In the genomic region with DNA sequence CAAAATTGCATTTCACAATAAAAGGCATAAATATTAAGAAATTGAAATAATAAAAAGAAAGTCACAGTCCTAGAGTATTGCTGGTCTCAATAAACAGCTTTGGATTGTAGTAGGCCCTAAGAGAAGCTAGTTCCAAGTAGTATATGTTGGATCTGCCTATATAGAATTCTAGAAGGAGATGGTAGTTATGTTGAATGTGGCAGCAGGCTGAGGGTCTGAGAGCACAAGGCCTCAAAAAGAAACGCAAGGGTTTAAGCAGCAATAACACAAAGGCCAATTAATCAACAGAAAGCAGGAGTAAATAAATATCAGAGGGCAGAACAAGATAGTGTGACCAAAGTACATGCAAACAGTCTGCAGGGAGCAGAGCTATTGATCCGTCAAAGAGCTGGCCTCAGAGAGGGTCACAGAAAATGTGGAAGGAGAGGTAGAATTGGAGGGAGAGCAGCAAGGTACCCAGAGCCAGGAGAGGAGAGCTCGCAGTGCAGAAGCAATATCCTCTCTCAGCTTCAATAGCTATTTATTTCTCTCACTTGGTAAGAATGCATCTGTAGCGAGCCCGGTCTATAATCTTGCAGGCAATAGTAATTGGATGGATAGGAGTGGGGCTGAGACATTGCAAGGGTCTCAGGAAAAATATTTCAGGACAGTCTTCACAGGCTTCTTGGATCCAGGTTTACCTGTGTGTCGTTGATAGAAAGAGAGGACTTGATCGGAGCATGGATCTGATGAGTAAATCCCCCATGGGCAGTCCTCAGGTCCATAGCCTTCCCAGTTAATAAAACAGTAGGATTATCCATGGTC, we compare ENCODE assay signal across 25 cellular contexts.
"Had no signal": no experiment of that assay in that cellular context is flagged by ENCODE, and none has a peak within 500 bp of the region (broad histone marks: within the 10 kb centered on the region; RNA-seq: fewer than 3 reads in every experiment).

No MANE protein-coding gene starts in this region.

- H3K27me3 Mint-ChIP-seq: memory B cell had no signal

- H3K4me3 ChIP-seq: heart left ventricle, left lung, lower lobe of right lung, right atrium auricular region, smooth muscle cell, suprapubic skin, thyroid gland, upper lobe of left lung, uterus had no signal

- H3K36me3 ChIP-seq: heart left ventricle, left lung, lower lobe of right lung, right atrium auricular region, suprapubic skin, thyroid gland, upper lobe of left lung, uterus had no signal

- H3K27me3 ChIP-seq: foreskin keratinocyte, heart left ventricle, left lung, right atrium auricular region, suprapubic skin, thyroid gland, upper lobe of left lung, uterus had no signal

- H3K4me3 Mint-ChIP-seq: dendritic cell treated with granulocyte-macrophage colony-stimulating factor and Interleukin-4, amounts not matched to agents 40 ng/mL and 50 ng/mL, for 4 days; memory B cell; natural killer cell treated with Interleukin-12 subunit alpha and Interleukin-12 subunit beta and Interleukin-15 and Interleukin-18, amount 100 ng/mL, for 72 hours; stimulated activated effector memory CD8-positive, alpha-beta T cell treated with anti-CD3 and anti-CD28 coated beads, Interleukin-12 subunit alpha, Interleukin-12 subunit beta, amount 100 ng/mL, for 72 hours had no signal

- DNase-seq: cerebellar nuclear complex; erythroblast; foreskin keratinocyte; heart left ventricle; hypothalamus; left lung; lower lobe of right lung; midbrain; posterior cingulate gyrus; stimulated activated CD4-positive, alpha-beta T cell treated with anti-CD3 and anti-CD28 coated beads, Interleukin-4, amount 100 ng/mL, for 1 hour; stimulated activated CD8-positive, alpha-beta memory T cell treated with anti-CD3 and anti-CD28 coated beads, Interleukin-4, amount 100 ng/mL, for 48 hours; stimulated activated naive CD8-positive, alpha-beta T cell treated with anti-CD3 and anti-CD28 coated beads, Interleukin-15, Interleukin-2, amounts not matched to agents 100 U/mL and 50 U/mL, for 24 hours; thyroid gland; upper lobe of left lung; uterus had no signal

- FAIRE-seq: colon, endothelial cell of umbilical vein, islet of Langerhans had no signal

- H3K27ac ChIP-seq: foreskin keratinocyte, heart left ventricle, left lung, lower lobe of right lung, right atrium auricular region, suprapubic skin, thyroid gland, upper lobe of left lung, uterus had no signal

- H3K4me2 ChIP-seq: smooth muscle cell had no signal

- ATAC-seq: foreskin keratinocyte; heart left ventricle; left lung; lower lobe of right lung; natural killer cell treated with Interleukin-12 subunit alpha and Interleukin-12 subunit beta and Interleukin-15 and Interleukin-18, amount 100 ng/mL, for 72 hours; stimulated activated effector memory CD8-positive, alpha-beta T cell treated with anti-CD3 and anti-CD28 coated beads, Interleukin-12 subunit alpha, Interleukin-12 subunit beta, amount 100 ng/mL, for 72 hours; stimulated activated naive CD8-positive, alpha-beta T cell treated with anti-CD3 and anti-CD28 coated beads, Interleukin-15, Interleukin-2, amounts not matched to agents 100 U/mL and 50 U/mL, for 24 hours had no signal

- H3K9me3 Mint-ChIP-seq: dendritic cell treated with granulocyte-macrophage colony-stimulating factor and Interleukin-4, amounts not matched to agents 40 ng/mL and 50 ng/mL, for 4 days; memory B cell; natural killer cell treated with Interleukin-12 subunit alpha and Interleukin-12 subunit beta and Interleukin-15 and Interleukin-18, amount 100 ng/mL, for 72 hours; stimulated activated effector memory CD8-positive, alpha-beta T cell treated with anti-CD3 and anti-CD28 coated beads, Interleukin-12 subunit alpha, Interleukin-12 subunit beta, amount 100 ng/mL, for 72 hours had no signal

- H3K27ac Mint-ChIP-seq: dendritic cell treated with granulocyte-macrophage colony-stimulating factor and Interleukin-4, amounts not matched to agents 40 ng/mL and 50 ng/mL, for 4 days; memory B cell; natural killer cell treated with Interleukin-12 subunit alpha and Interleukin-12 subunit beta and Interleukin-15 and Interleukin-18, amount 100 ng/mL, for 72 hours; stimulated activated effector memory CD8-positive, alpha-beta T cell treated with anti-CD3 and anti-CD28 coated beads, Interleukin-12 subunit alpha, Interleukin-12 subunit beta, amount 100 ng/mL, for 72 hours had no signal

- H3K9me3 ChIP-seq: heart left ventricle, left lung, lower lobe of right lung, right atrium auricular region, suprapubic skin, thyroid gland, upper lobe of left lung, uterus had no signal

- H3K36me3 Mint-ChIP-seq: memory B cell; natural killer cell treated with Interleukin-12 subunit alpha and Interleukin-12 subunit beta and Interleukin-15 and Interleukin-18, amount 100 ng/mL, for 72 hours; stimulated activated effector memory CD8-positive, alpha-beta T cell treated with anti-CD3 and anti-CD28 coated beads, Interleukin-12 subunit alpha, Interleukin-12 subunit beta, amount 100 ng/mL, for 72 hours had no signal

- H3K4me1 ChIP-seq: heart left ventricle, lower lobe of right lung, right atrium auricular region, suprapubic skin, uterus had no signal
